4 cellular contexts compared by ENCODE assay signal in the genomic region with DNA sequence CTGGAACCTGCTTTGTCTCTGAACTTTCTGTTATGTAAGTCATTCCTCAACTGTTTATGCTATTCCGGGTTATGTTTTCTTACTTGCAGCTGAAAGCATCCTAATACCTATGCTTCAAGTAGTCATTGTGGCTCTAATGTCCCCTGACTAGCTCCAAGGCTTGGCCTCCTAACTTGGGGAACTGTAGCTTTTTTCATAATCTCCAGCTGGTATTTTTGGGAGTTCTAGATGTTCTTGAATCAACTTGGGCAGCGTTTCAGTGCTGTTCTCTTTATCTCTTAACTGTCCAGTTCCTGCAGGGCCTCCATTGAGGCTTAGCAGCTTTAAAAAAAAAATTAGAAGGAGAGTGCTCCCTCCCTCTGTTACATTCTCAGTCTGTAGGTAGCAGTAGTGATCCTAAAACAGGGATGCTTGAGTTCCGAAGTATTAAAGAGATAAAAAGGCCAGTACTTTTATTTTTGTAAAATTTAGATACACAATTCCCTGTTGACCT.
"Had no signal": no experiment of that assay in that cellular context is flagged by ENCODE, and none has a peak within 500 bp of the region (broad histone marks: within the 10 kb centered on the region; RNA-seq: fewer than 3 reads in every experiment).

No MANE protein-coding gene starts in this region.

- ATAC-seq: GM23338 had no signal

- H3K4me3 ChIP-seq: GM23338 had no signal

- DNase-seq: H9, HCEC 1CT, IMR-90 had no signal
